In the genomic region with DNA sequence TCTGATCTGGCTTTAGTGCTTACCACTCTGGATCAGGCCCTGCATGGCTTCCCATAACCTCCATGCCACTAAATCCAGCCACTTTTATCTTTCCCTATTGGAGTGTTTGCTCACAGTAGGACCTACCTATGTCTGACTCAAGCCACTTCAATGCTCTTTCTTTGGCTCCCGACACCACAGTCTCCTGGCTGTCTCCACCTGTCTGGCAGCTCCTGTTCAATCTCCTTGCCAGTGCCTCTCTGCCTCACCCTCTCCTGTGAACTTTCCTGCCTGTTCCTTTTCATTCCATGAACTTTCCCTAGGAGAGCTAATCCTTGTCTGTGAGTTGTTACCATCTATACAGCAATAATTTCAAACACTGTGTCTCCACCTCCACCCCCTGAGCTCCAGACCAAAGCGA, we compare ENCODE assay signal across 20 cellular contexts.
"Had no signal": no experiment of that assay in that cellular context is flagged by ENCODE, and none has a peak within 500 bp of the region (broad histone marks: within the 10 kb centered on the region; RNA-seq: fewer than 3 reads in every experiment).

No MANE protein-coding gene starts in this region.

- H3K4me1 ChIP-seq: adrenal gland, sigmoid colon, testis had no signal

- H3K36me3 Mint-ChIP-seq: neural progenitor cell, type B pancreatic cell had no signal

- FAIRE-seq: astrocyte, frontal cortex had no signal

- DNase-seq: activated CD4-positive, alpha-beta T cell treated with anti-CD3 and anti-CD28 coated beads, Interleukin-2, amount 10 ng/mL, durations not matched to agents 7 days and 5 days; activated CD8-positive, alpha-beta T cell treated with anti-CD3 and anti-CD28 coated beads, Interleukin-2, amount 10 ng/mL, durations not matched to agents 7 days and 5 days; activated naive CD4-positive, alpha-beta T cell treated with anti-CD3 and anti-CD28 coated beads for 36 hours; activated T-cell treated with anti-CD3 and anti-CD28 coated beads, Interleukin-2, amount 50 U/mL, for 24 hours; adrenal gland; dorsolateral prefrontal cortex; head of caudate nucleus; kidney; left ventricle myocardium inferior; ovary; sigmoid colon; stimulated activated CD4-positive, alpha-beta T cell treated with anti-CD3 and anti-CD28 coated beads, Interleukin-4, amount 100 ng/mL, for 24 hours; stomach; T1000; testis had no signal

- ATAC-seq: activated CD8-positive, alpha-beta T cell treated with anti-CD3 and anti-CD28 coated beads, Interleukin-2, amount 10 ng/mL, durations not matched to agents 7 days and 5 days; stimulated activated effector memory CD8-positive, alpha-beta T cell treated with anti-CD3 and anti-CD28 coated beads, Interleukin-12 subunit alpha, Interleukin-12 subunit beta, amount 100 ng/mL, for 72 hours had no signal

- H3K9me3 Mint-ChIP-seq: activated naive CD4-positive, alpha-beta T cell treated with anti-CD3 and anti-CD28 coated beads for 36 hours; activated T-cell treated with anti-CD3 and anti-CD28 coated beads, Interleukin-2, amount 50 U/mL, for 24 hours; neural progenitor cell; stimulated activated effector memory CD8-positive, alpha-beta T cell treated with anti-CD3 and anti-CD28 coated beads, Interleukin-12 subunit alpha, Interleukin-12 subunit beta, amount 100 ng/mL, for 72 hours had no signal

- H3K36me3 ChIP-seq: adrenal gland, left ventricle myocardium inferior, neural progenitor cell, ovary, sigmoid colon, stomach had no signal

- H3K9me3 ChIP-seq: adrenal gland, left ventricle myocardium inferior, ovary, sigmoid colon, stomach, testis had no signal

- H3K27me3 Mint-ChIP-seq: activated T-cell treated with anti-CD3 and anti-CD28 coated beads, Interleukin-2, amount 50 U/mL, for 24 hours had no signal

- H3K4me3 ChIP-seq: adrenal gland, dorsolateral prefrontal cortex, left ventricle myocardium inferior, neural progenitor cell, ovary, sigmoid colon, stomach, testis had no signal

- H3K27me3 ChIP-seq: adrenal gland, neural progenitor cell, ovary, sigmoid colon, stomach, testis had no signal

- H3K4me3 Mint-ChIP-seq: activated CD4-positive, alpha-beta T cell treated with anti-CD3 and anti-CD28 coated beads, Interleukin-2, amount 10 ng/mL, durations not matched to agents 7 days and 5 days; activated CD8-positive, alpha-beta T cell treated with anti-CD3 and anti-CD28 coated beads, Interleukin-2, amount 10 ng/mL, durations not matched to agents 7 days and 5 days; activated naive CD4-positive, alpha-beta T cell treated with anti-CD3 and anti-CD28 coated beads for 36 hours; activated T-cell treated with anti-CD3 and anti-CD28 coated beads, Interleukin-2, amount 50 U/mL, for 24 hours; neural progenitor cell; stimulated activated effector memory CD8-positive, alpha-beta T cell treated with anti-CD3 and anti-CD28 coated beads, Interleukin-12 subunit alpha, Interleukin-12 subunit beta, amount 100 ng/mL, for 72 hours; type B pancreatic cell had no signal

- H3K27ac ChIP-seq: adrenal gland, dorsolateral prefrontal cortex, left ventricle myocardium inferior, neural progenitor cell, ovary, sigmoid colon, testis had no signal

- H3K4me1 Mint-ChIP-seq: neural progenitor cell had no signal

- H3K27ac Mint-ChIP-seq: activated CD4-positive, alpha-beta T cell treated with anti-CD3 and anti-CD28 coated beads, Interleukin-2, amount 10 ng/mL, durations not matched to agents 7 days and 5 days; activated CD8-positive, alpha-beta T cell treated with anti-CD3 and anti-CD28 coated beads, Interleukin-2, amount 10 ng/mL, durations not matched to agents 7 days and 5 days; activated naive CD4-positive, alpha-beta T cell treated with anti-CD3 and anti-CD28 coated beads for 36 hours; activated T-cell treated with anti-CD3 and anti-CD28 coated beads, Interleukin-2, amount 50 U/mL, for 24 hours; neural progenitor cell; stimulated activated effector memory CD8-positive, alpha-beta T cell treated with anti-CD3 and anti-CD28 coated beads, Interleukin-12 subunit alpha, Interleukin-12 subunit beta, amount 100 ng/mL, for 72 hours; type B pancreatic cell had no signal
